Comparison of ENCODE assay signal across 3 cellular contexts in the genomic region with DNA sequence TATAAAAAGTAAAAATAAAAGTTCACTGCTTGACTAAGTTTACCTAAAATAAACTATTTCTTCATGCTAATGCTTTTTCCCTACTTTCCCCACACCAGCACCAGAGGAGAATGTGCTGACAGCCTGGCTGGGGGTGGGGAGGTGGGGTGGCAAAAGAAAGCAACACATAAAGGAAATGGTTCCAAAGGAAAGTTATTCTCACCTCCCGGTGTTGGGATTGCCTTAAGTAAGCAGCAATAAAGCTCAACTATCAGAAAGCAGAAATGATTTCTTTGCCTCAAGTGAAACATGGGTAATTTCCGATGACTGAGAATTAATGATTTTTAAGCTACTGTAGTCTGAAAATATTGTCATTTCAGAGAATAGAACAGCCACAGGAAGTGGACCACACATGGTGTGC.
TF ChIP-seq lines count a peak whose summit lies in the region.

No MANE protein-coding gene starts in this region.

TF ChIP-seq in SK-N-SH, 30 proteins besides CTCF, POLR2A, EP300 and RAD21 (continued from another document):
- no peak for TF ChIP-seq FOXM1 (IDR thresholded peaks at IDR 0.05; ENCODE audit: low read depth)
- no peak for TF ChIP-seq CHD2 (IDR thresholded peaks at IDR 0.05; ENCODE audit: low read length, partially characterized antibody)

TF ChIP-seq in SK-N-SH treated with all-trans-retinoic acid at 6 μM for 48 hours, 23 proteins besides CTCF, POLR2A, EP300 and RAD21:
- TF ChIP-seq, protein P1, sequence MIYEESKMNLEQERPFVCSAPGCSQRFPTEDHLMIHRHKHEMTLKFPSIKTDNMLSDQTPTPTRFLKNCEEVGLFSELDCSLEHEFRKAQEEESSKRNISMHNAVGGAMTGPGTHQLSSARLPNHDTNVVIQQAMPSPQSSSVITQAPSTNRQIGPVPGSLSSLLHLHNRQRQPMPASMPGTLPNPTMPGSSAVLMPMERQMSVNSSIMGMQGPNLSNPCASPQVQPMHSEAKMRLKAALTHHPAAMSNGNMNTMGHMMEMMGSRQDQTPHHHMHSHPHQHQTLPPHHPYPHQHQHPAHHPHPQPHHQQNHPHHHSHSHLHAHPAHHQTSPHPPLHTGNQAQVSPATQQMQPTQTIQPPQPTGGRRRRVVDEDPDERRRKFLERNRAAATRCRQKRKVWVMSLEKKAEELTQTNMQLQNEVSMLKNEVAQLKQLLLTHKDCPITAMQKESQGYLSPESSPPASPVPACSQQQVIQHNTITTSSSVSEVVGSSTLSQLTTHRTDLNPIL (CRISPR knock-in tag; IDR thresholded peaks at IDR 0.05; ENCODE audit: low read depth): no peak
- TF ChIP-seq GLIS3 (CRISPR knock-in tag; IDR thresholded peaks at IDR 0.05) (no peak), ARNTL (CRISPR knock-in tag; IDR thresholded peaks at IDR 0.05; ENCODE audit: borderline replicate concordance, low read depth) (no peak), RARB (CRISPR knock-in tag; IDR thresholded peaks at IDR 0.05) (no peak), ESRRG (CRISPR knock-in tag; IDR thresholded peaks at IDR 0.05) (no peak), ZFP30 (CRISPR knock-in tag; IDR thresholded peaks at IDR 0.05) (no peak), ZFP3 (CRISPR knock-in tag; IDR thresholded peaks at IDR 0.05) (no peak)
- TF ChIP-seq, protein P2, sequence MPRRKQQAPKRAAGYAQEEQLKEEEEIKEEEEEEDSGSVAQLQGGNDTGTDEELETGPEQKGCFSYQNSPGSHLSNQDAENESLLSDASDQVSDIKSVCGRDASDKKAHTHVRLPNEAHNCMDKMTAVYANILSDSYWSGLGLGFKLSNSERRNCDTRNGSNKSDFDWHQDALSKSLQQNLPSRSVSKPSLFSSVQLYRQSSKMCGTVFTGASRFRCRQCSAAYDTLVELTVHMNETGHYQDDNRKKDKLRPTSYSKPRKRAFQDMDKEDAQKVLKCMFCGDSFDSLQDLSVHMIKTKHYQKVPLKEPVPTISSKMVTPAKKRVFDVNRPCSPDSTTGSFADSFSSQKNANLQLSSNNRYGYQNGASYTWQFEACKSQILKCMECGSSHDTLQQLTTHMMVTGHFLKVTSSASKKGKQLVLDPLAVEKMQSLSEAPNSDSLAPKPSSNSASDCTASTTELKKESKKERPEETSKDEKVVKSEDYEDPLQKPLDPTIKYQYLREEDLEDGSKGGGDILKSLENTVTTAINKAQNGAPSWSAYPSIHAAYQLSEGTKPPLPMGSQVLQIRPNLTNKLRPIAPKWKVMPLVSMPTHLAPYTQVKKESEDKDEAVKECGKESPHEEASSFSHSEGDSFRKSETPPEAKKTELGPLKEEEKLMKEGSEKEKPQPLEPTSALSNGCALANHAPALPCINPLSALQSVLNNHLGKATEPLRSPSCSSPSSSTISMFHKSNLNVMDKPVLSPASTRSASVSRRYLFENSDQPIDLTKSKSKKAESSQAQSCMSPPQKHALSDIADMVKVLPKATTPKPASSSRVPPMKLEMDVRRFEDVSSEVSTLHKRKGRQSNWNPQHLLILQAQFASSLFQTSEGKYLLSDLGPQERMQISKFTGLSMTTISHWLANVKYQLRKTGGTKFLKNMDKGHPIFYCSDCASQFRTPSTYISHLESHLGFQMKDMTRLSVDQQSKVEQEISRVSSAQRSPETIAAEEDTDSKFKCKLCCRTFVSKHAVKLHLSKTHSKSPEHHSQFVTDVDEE (CRISPR knock-in tag; IDR thresholded peaks at IDR 0.05): no peak
- TF ChIP-seq, protein P3, sequence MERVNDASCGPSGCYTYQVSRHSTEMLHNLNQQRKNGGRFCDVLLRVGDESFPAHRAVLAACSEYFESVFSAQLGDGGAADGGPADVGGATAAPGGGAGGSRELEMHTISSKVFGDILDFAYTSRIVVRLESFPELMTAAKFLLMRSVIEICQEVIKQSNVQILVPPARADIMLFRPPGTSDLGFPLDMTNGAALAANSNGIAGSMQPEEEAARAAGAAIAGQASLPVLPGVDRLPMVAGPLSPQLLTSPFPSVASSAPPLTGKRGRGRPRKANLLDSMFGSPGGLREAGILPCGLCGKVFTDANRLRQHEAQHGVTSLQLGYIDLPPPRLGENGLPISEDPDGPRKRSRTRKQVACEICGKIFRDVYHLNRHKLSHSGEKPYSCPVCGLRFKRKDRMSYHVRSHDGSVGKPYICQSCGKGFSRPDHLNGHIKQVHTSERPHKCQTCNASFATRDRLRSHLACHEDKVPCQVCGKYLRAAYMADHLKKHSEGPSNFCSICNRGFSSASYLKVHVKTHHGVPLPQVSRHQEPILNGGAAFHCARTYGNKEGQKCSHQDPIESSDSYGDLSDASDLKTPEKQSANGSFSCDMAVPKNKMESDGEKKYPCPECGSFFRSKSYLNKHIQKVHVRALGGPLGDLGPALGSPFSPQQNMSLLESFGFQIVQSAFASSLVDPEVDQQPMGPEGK (CRISPR knock-in tag; IDR thresholded peaks at IDR 0.05; ENCODE audit: borderline replicate concordance): no peak

TF ChIP-seq in endothelial cell of umbilical vein, 7 proteins besides CTCF, POLR2A, EP300 and RAD21 (continued from another document):
- no peak for TF ChIP-seq GATA2 (IDR thresholded peaks at IDR 0.05; ENCODE audit: insufficient read depth, insufficient read length, low read depth, low read length)
